8 cellular contexts compared by ENCODE assay signal in genomic region chr3:56917740-56918568, GRCh38.
A peak's percentile ranks its signal among the peaks of the same experiment; 100 is the strongest.
DNase-seq lines count a peak whose midpoint lies in the region; ATAC-seq and TF ChIP-seq lines count a peak whose summit lies in the region.

No MANE protein-coding gene starts in this region.

- 31 to 35% (median 34%) methylated on average over 10 of the region's 10 CpGs for WGBS in spleen, 5 donors

- no peaks in the 10 kb centered on the region for H3K36me3 ChIP-seq in spleen

- peak overlapping the region in 3 of 8 donors; percentile 1 to 46 (median 9) for H3K4me3 ChIP-seq in spleen

- no peaks in the 10 kb centered on the region for H3K9me3 Mint-ChIP-seq in progenitor cell of endocrine pancreas (ENCODE audit: low read depth)

- TF ChIP-seq CTCF in spleen (IDR thresholded peaks at IDR 0.05 in 8 of 11, conservative IDR thresholded peaks at IDR 0.05 in 3 of 11) (no peak), progenitor cell of endocrine pancreas (IDR thresholded peaks at IDR 0.05; ENCODE audit: unreplicated experiment) (no peak)

- peaks cover 31 to 77% (median 61%) of the 10 kb centered on the region in 6 donors for H3K4me1 ChIP-seq in spleen

- no peak for TF ChIP-seq POLR2A in spleen (IDR thresholded peaks at IDR 0.05)

- in situ Hi-C loops in G401 (cut with HindIII; ENCODE audit: low sequenced_read_pairs) = no loop called here

- intact Hi-C loops in spleen (cut with DNase I; ENCODE audit: low total_unique reads) = loop anchor here (10.0 kb wide), 2 partner anchors 67 to 113 kb away; partner anchors contain the start of gene ARHGEF3

- H3K9me3 ChIP-seq in spleen = no peaks in the 10 kb centered on the region

- H3K27me3 ChIP-seq in spleen (replicated peaks in 1 of 7) = no peaks in the 10 kb centered on the region

- no peak overlapping the region for H3K27ac Mint-ChIP-seq in progenitor cell of endocrine pancreas

- ATAC-seq in GM19463 (IDR thresholded peaks at IDR 0.05; ENCODE audit: unreplicated experiment) (peak; percentile 53), HG03460 (IDR thresholded peaks at IDR 0.05; ENCODE audit: unreplicated experiment) (peak; percentile 62)
- peak; percentile 32 to 44 for ATAC-seq in activated CD4-positive, CD25-positive, alpha-beta regulatory T cell treated with anti-CD3 and anti-CD28 coated beads, Interleukin-2, amount 50 U/mL, for 24 hours

- H3K4me1 Mint-ChIP-seq in progenitor cell of endocrine pancreas (ENCODE audit: low read depth) = peaks cover 10% of the 10 kb centered on the region

- peak overlapping the region; percentile 6 to 89 (median 78) for H3K27ac ChIP-seq in spleen

- H3K4me3 Mint-ChIP-seq in progenitor cell of endocrine pancreas (ENCODE audit: low read depth) = no peak overlapping the region

- DNase-seq in DMS53 (lab: John Stamatoyannopoulos, UW) (peak; percentile 71), spleen (no peak), NCI-H128 (lab: John Stamatoyannopoulos, UW; ENCODE audit: unreplicated experiment) (no peak), G401 (ENCODE audit: low spot score) (no peak), progenitor cell of endocrine pancreas (ENCODE audit: low spot score, unreplicated experiment) (no peak)

- no peaks in the 10 kb centered on the region for H3K36me3 Mint-ChIP-seq in progenitor cell of endocrine pancreas (ENCODE audit: insufficient read depth)

- peaks cover 3% of the 10 kb centered on the region for H3K27me3 Mint-ChIP-seq in progenitor cell of endocrine pancreas
